Comparison of ENCODE assay signal across 2 cellular contexts in the genomic region with DNA sequence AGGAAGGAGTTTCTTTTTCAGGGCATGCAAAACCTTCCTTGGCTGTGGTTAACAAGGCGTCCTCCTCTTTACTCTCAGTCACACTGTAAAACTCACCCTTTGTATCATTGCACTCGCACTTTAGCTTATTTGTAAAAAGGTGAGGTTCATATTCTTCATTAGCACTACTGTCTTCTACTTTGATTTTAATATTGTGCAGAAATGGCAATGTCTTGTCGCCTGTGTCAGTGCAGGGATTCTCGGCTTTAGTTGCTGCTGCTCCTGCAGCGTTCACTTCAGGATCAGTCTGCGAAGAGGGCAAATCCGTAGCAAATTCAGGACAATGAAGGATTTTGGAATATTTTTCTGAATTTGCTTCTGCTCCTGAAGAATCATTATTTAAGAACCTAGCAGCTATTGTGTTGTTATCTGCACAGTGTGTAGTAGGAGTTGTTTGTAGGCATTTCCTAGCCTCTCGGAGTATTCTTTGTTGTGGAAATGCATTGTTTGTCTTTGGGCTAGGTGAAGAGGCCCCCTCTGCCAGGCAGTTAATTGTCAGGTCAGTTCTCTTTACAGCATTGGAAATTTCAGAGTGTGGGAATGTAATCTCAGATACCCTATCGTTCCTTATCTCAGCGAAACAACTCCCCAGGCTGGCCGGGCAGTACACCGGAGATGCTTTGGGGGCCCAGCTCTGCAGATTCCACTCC.
TF ChIP-seq lines count a peak whose summit lies in the region.

No MANE protein-coding gene starts in this region.

TF ChIP-seq in SK-N-SH, 30 proteins besides CTCF, POLR2A, EP300 and RAD21 (continued from another document):
- TF ChIP-seq, protein P1, sequence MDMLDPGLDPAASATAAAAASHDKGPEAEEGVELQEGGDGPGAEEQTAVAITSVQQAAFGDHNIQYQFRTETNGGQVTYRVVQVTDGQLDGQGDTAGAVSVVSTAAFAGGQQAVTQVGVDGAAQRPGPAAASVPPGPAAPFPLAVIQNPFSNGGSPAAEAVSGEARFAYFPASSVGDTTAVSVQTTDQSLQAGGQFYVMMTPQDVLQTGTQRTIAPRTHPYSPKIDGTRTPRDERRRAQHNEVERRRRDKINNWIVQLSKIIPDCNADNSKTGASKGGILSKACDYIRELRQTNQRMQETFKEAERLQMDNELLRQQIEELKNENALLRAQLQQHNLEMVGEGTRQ (IDR thresholded peaks at IDR 0.05; ENCODE audit: borderline replicate concordance, low read depth, low read length), result no peak
- TF ChIP-seq FOSL2 (IDR thresholded peaks at IDR 0.05; ENCODE audit: borderline replicate concordance, low read depth) (no peak), TAF1 (IDR thresholded peaks at IDR 0.05; ENCODE audit: borderline replicate concordance, low read depth, low read length) (no peak), NFIC (IDR thresholded peaks at IDR 0.05; ENCODE audit: borderline replicate concordance) (no peak), FOXM1 (IDR thresholded peaks at IDR 0.05; ENCODE audit: low read depth) (no peak)

TF ChIP-seq in SK-N-SH treated with all-trans-retinoic acid at 6 μM for 48 hours, 23 proteins besides CTCF, POLR2A, EP300 and RAD21 (continued from another document):
- TF ChIP-seq, protein P2, sequence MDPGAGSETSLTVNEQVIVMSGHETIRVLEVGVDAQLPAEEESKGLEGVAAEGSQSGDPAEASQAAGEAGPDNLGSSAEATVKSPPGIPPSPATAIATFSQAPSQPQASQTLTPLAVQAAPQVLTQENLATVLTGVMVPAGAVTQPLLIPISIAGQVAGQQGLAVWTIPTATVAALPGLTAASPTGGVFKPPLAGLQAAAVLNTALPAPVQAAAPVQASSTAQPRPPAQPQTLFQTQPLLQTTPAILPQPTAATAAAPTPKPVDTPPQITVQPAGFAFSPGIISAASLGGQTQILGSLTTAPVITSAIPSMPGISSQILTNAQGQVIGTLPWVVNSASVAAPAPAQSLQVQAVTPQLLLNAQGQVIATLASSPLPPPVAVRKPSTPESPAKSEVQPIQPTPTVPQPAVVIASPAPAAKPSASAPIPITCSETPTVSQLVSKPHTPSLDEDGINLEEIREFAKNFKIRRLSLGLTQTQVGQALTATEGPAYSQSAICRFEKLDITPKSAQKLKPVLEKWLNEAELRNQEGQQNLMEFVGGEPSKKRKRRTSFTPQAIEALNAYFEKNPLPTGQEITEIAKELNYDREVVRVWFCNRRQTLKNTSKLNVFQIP (CRISPR knock-in tag; IDR thresholded peaks at IDR 0.05; ENCODE audit: borderline replicate concordance, low read depth), result no peak
- TF ChIP-seq ZFP30 (CRISPR knock-in tag; IDR thresholded peaks at IDR 0.05) (no peak), ZC3H10 (CRISPR knock-in tag; IDR thresholded peaks at IDR 0.05) (no peak), SNAI2 (CRISPR knock-in tag; IDR thresholded peaks at IDR 0.05) (no peak), ZNF565 (CRISPR knock-in tag; conservative IDR thresholded peaks at IDR 0.05; ENCODE audit: low read depth) (no peak), ZFP3 (CRISPR knock-in tag; IDR thresholded peaks at IDR 0.05) (no peak), ARNTL (CRISPR knock-in tag; IDR thresholded peaks at IDR 0.05; ENCODE audit: borderline replicate concordance, low read depth) (no peak), BACH2 (CRISPR knock-in tag; IDR thresholded peaks at IDR 0.05; ENCODE audit: borderline replicate concordance) (no peak), ZNF8 (CRISPR knock-in tag; IDR thresholded peaks at IDR 0.05) (no peak), OSR1 (CRISPR knock-in tag; IDR thresholded peaks at IDR 0.05) (no peak), TOX (CRISPR knock-in tag; IDR thresholded peaks at IDR 0.05; ENCODE audit: borderline replicate concordance) (no peak), GLIS3 (CRISPR knock-in tag; IDR thresholded peaks at IDR 0.05) (no peak)
- TF ChIP-seq, protein P3, sequence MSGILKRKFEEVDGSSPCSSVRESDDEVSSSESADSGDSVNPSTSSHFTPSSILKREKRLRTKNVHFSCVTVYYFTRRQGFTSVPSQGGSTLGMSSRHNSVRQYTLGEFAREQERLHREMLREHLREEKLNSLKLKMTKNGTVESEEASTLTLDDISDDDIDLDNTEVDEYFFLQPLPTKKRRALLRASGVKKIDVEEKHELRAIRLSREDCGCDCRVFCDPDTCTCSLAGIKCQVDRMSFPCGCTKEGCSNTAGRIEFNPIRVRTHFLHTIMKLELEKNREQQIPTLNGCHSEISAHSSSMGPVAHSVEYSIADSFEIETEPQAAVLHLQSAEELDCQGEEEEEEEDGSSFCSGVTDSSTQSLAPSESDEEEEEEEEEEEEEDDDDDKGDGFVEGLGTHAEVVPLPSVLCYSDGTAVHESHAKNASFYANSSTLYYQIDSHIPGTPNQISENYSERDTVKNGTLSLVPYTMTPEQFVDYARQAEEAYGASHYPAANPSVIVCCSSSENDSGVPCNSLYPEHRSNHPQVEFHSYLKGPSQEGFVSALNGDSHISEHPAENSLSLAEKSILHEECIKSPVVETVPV (CRISPR knock-in tag; IDR thresholded peaks at IDR 0.05), result no peak
- TF ChIP-seq, protein P4, sequence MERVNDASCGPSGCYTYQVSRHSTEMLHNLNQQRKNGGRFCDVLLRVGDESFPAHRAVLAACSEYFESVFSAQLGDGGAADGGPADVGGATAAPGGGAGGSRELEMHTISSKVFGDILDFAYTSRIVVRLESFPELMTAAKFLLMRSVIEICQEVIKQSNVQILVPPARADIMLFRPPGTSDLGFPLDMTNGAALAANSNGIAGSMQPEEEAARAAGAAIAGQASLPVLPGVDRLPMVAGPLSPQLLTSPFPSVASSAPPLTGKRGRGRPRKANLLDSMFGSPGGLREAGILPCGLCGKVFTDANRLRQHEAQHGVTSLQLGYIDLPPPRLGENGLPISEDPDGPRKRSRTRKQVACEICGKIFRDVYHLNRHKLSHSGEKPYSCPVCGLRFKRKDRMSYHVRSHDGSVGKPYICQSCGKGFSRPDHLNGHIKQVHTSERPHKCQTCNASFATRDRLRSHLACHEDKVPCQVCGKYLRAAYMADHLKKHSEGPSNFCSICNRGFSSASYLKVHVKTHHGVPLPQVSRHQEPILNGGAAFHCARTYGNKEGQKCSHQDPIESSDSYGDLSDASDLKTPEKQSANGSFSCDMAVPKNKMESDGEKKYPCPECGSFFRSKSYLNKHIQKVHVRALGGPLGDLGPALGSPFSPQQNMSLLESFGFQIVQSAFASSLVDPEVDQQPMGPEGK (CRISPR knock-in tag; IDR thresholded peaks at IDR 0.05; ENCODE audit: borderline replicate concordance), result no peak
- TF ChIP-seq, protein P5, sequence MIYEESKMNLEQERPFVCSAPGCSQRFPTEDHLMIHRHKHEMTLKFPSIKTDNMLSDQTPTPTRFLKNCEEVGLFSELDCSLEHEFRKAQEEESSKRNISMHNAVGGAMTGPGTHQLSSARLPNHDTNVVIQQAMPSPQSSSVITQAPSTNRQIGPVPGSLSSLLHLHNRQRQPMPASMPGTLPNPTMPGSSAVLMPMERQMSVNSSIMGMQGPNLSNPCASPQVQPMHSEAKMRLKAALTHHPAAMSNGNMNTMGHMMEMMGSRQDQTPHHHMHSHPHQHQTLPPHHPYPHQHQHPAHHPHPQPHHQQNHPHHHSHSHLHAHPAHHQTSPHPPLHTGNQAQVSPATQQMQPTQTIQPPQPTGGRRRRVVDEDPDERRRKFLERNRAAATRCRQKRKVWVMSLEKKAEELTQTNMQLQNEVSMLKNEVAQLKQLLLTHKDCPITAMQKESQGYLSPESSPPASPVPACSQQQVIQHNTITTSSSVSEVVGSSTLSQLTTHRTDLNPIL (CRISPR knock-in tag; IDR thresholded peaks at IDR 0.05; ENCODE audit: low read depth), result no peak
